ENCODE assay signal across 8 cellular contexts in the genomic region with DNA sequence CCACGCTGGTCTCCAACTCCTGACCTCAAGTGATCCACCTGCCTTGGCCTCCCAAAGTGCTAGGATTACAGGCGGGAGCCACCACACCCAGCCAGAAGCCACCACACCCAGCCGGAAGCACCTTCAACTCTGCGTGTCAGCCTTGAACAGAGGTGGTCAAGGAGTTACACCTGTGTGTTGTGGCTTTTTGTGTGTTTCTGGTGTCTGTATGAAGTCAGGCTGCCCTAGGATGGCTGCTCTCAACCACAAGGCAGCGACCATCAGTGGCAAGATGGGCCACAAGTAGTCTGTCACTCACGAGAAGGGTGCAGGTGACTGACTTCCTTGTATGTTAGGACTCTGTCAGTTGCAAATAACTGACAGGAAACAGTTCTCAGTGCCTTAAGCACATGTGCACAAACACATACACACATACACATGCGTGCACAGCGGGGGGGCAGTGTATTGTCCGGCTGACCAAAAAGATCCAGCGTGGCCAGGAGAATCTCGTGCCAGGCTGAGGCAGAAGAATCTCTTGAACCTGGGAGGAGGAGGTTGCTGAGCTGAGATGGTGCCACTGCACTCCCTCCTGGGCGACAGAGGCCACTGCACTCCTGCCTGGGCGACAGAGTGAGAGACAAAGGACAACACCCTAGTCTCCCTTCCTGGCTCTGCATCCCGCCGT. TPM values are rescaled to one million over a fixed set of nuclear protein-coding genes. Genes with fewer than 3 reads are reported as not detected.
DNase-seq lines count a peak whose midpoint lies in the region; ATAC-seq and TF ChIP-seq lines count a peak whose summit lies in the region.

No MANE protein-coding gene starts in this region.

- H3F3A ChIP-seq in PC-3 (ENCODE audit: low read length, unreplicated experiment) (no peaks in the 10 kb centered on the region), smooth muscle cell (ENCODE audit: low read depth) (no peaks in the 10 kb centered on the region)

- H3K9me2 ChIP-seq in PC-3 (replicated peaks; ENCODE audit: low read length) = no peaks in the 10 kb centered on the region

- TF ChIP-seq CTCF in GM12864 (IDR thresholded peaks at IDR 0.05; ENCODE audit: low read depth, low read length, missing control alignments) (peak; percentile 73), PC-3 (conservative IDR thresholded peaks at IDR 0.05; ENCODE audit: low read depth, low read length) (peak; percentile 64), body of pancreas (IDR thresholded peaks at IDR 0.05) (peak in 5 of 7 experiments; percentile 17 to 57 (median 50)), smooth muscle cell (IDR thresholded peaks at IDR 0.05; ENCODE audit: borderline replicate concordance, insufficient read depth, poor library complexity, severe bottlenecking) (peak; percentile 18)

- BruUV-seq in PC-3 (replicated peaks; lab: Mats Ljungman, UMichigan) = no TSS peak

- ATAC-seq in PC-3 (peak; percentile 70), body of pancreas (no peak), HG02852 (IDR thresholded peaks at IDR 0.05; ENCODE audit: unreplicated experiment) (no peak), GM19467 (IDR thresholded peaks at IDR 0.05; ENCODE audit: unreplicated experiment) (no peak), GM18858 (IDR thresholded peaks at IDR 0.05; ENCODE audit: unreplicated experiment) (no peak)

- H4K20me1 ChIP-seq in PC-3 (ENCODE audit: low read length) (no peaks in the 10 kb centered on the region), smooth muscle cell (ENCODE audit: low read depth) (no peaks in the 10 kb centered on the region)

- H3K79me2 ChIP-seq in PC-3 (ENCODE audit: low read length) (no peaks in the 10 kb centered on the region), smooth muscle cell (ENCODE audit: low read depth) (no peaks in the 10 kb centered on the region)

- whole genome bisulfite sequencing in body of pancreas, 2 donors = 62 to 64% methylated on average over 12 to 15 of the region's 15 CpGs
- WGBS in smooth muscle cell (ENCODE audit: low lambda C conversion rate) = 95% methylated on average over 13 of the region's 15 CpGs

- H2AFZ ChIP-seq in PC-3 (ENCODE audit: low read length) = no peak overlapping the region
- H2AFZ ChIP-seq in smooth muscle cell (ENCODE audit: low read depth) = no peak overlapping the region

- intact Hi-C loops in PC-3 (cut with micrococcal nuclease) (no loop called here), body of pancreas (cut with DNase I) (no loop called here)

- CTCF ChIA-PET in PC-3 (lab: Charles Lee) = interaction anchor here (0.5 kb wide), 1 partner anchor 172 kb away, joined by 4 read pairs; no protein-coding TSS in a partner anchor

- H3K27ac ChIP-seq in PC-3 (ENCODE audit: low read length) (no peak overlapping the region), body of pancreas (peak overlapping the region in 2 of 4 donors; percentile 9 to 18), smooth muscle cell (ENCODE audit: low read depth) (no peak overlapping the region)

- no peak overlapping the region for H3K4me3 ChIP-seq in GM12864 (ENCODE audit: low read depth, low read length)
- no peak overlapping the region for H3K4me3 ChIP-seq in PC-3 (ENCODE audit: low read length)
- no peak overlapping the region for H3K4me3 ChIP-seq in body of pancreas
- H3K4me3 ChIP-seq in smooth muscle cell = no peak overlapping the region

- peaks cover 12% of the 10 kb centered on the region for H3K4me1 ChIP-seq in PC-3 (ENCODE audit: insufficient read depth, low read length)
- H3K4me1 ChIP-seq in body of pancreas = peaks cover 46% of the 10 kb centered on the region
- H3K4me1 ChIP-seq in smooth muscle cell (ENCODE audit: low read depth) = no peaks in the 10 kb centered on the region

- no peaks in the 10 kb centered on the region for H3K36me3 ChIP-seq in PC-3 (ENCODE audit: low read depth, low read length)
- H3K36me3 ChIP-seq in body of pancreas (replicated peaks in 1 of 2; ENCODE audit: insufficient read depth in 1 of 2, low read depth in 2 of 2) = peaks cover 0 to 2% of the 10 kb centered on the region in 2 donors
- H3K36me3 ChIP-seq in smooth muscle cell (ENCODE audit: low read depth) = no peaks in the 10 kb centered on the region

- POLR2A ChIA-PET in PC-3 (lab: Charles Lee; ENCODE audit: unreplicated experiment) = no interaction called here

- DNase-seq in GM12864 (ENCODE audit: low read depth) (no peak), PC-3 (no peak), body of pancreas (peak; percentile 36 to 54 (median 44)), smooth muscle cell (lab: John Stamatoyannopoulos, UW; ENCODE audit: unreplicated experiment) (no peak), NK-92 (lab: John Stamatoyannopoulos, UW; ENCODE audit: unreplicated experiment) (no peak)

- H3K9me3 ChIP-seq in PC-3 (ENCODE audit: low read length) (no peaks in the 10 kb centered on the region), body of pancreas (no peaks in the 10 kb centered on the region), smooth muscle cell (replicated peaks; ENCODE audit: low read depth) (no peaks in the 10 kb centered on the region)

- no peak for TF ChIP-seq POLR2A in body of pancreas (IDR thresholded peaks at IDR 0.05)

- H3K4me2 ChIP-seq in PC-3 (ENCODE audit: low read length) = no peak overlapping the region
- no peak overlapping the region for H3K4me2 ChIP-seq in smooth muscle cell

- H3K9ac ChIP-seq in PC-3 (ENCODE audit: low read length) = no peak overlapping the region
- no peak overlapping the region for H3K9ac ChIP-seq in smooth muscle cell (ENCODE audit: low read depth)

- no peaks in the 10 kb centered on the region for H3K27me3 ChIP-seq in PC-3 (ENCODE audit: low read length)
- H3K27me3 ChIP-seq in body of pancreas = no peaks in the 10 kb centered on the region
- no peaks in the 10 kb centered on the region for H3K27me3 ChIP-seq in smooth muscle cell (ENCODE audit: low read depth)

RNA-seq across cellular contexts. Expression of a gene that starts 13.5 kb away (rescaled TPM):
- 19.4 and 21.6 TPM in 2 replicates for total RNA-seq in PC-3 (2014; rRNA removed)
- 10 to 100 TPM; 50.1 to 58.1 TPM for total RNA-seq in body of pancreas
- 18.1 and 32.2 TPM in 2 replicates for total RNA-seq in smooth muscle cell
- 16.8 and 20.6 TPM in 2 replicates for polyA plus RNA-seq in smooth muscle cell

Comparison
In these comparisons a context has a peak if more than half of its experiments do, and no peak if none do; other contexts are left out.
1. DNase-seq: peak in body of pancreas (4 of 4); none in GM12864 (single experiment), PC-3 (single experiment), smooth muscle cell (single experiment) and NK-92 (single experiment).
2. CTCF ChIP-seq: peak in every context shown above with its lines; median percentile 73 in GM12864; 64 in PC-3; 50 in body of pancreas; 18 in smooth muscle cell.